Comparison of ENCODE assay signal across 25 cellular contexts in the genomic region with DNA sequence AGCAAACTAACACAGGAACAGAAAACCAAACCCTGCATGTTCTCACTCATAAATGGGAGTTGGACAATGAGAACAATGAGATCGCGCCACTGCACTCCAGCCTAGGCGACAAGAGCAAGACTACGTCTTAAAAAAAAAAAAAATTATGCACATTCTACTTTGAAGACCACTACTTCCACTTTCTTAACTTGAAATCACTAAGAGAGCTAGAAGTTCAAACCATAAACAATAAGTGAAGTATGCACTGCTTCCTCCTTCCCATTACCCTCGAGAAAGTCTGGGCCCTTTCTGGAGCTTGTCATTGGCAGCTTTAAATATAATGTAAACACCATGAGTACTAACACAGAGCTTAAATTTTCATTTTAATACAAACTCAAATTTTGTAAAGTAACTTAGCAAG.
"Had no signal": no experiment of that assay in that cellular context is flagged by ENCODE, and none has a peak within 500 bp of the region (broad histone marks: within the 10 kb centered on the region; RNA-seq: fewer than 3 reads in every experiment).

No MANE protein-coding gene starts in this region.

- H3K27me3 ChIP-seq: adrenal gland, gastroesophageal sphincter, heart left ventricle, sigmoid colon, tibial artery had no signal

- H3K27ac Mint-ChIP-seq: activated naive CD8-positive, alpha-beta T cell; activated T-helper 2 cell treated with anti-CD3 and anti-CD28 coated beads, Interferon-gamma antibody, Interleukin-2, Interleukin-4, amounts not matched to agents 10 μg/mL and 5 μg/mL and 100 μg/mL, durations not matched to agents 14 hours and 24 hours and 36 hours; naive thymus-derived CD8-positive, alpha-beta T cell; progenitor cell of endocrine pancreas; stimulated activated naive CD8-positive, alpha-beta T cell treated with anti-CD3 and anti-CD28 coated beads, Interleukin-15, Interleukin-2, amounts not matched to agents 100 ng/mL and 50 ng/mL, for 24 hours; T-helper 1 cell treated with Interleukin-12 subunit alpha and Interleukin-12 subunit beta and Interleukin-4 antibody, amounts not matched to agents 30 μg/mL and 1 μg/mL, for 36 hours had no signal

- H3K27me3 Mint-ChIP-seq: progenitor cell of endocrine pancreas had no signal

- ATAC-seq: activated T-cell treated with anti-CD3 and anti-CD28 coated beads, Interleukin-2, amount 50 U/mL, for 4 hours; gastroesophageal sphincter; heart left ventricle; naive thymus-derived CD8-positive, alpha-beta T cell had no signal

- H3K9me3 ChIP-seq: adrenal gland, gastroesophageal sphincter, heart left ventricle, sigmoid colon, tibial artery had no signal

- H3K4me3 Mint-ChIP-seq: activated naive CD8-positive, alpha-beta T cell; activated T-cell treated with anti-CD3 and anti-CD28 coated beads, Interleukin-2, amount 50 U/mL, for 4 hours; naive thymus-derived CD8-positive, alpha-beta T cell; stimulated activated naive CD8-positive, alpha-beta T cell treated with anti-CD3 and anti-CD28 coated beads, Interleukin-15, Interleukin-2, amounts not matched to agents 100 ng/mL and 50 ng/mL, for 24 hours; T-helper 1 cell treated with Interleukin-12 subunit alpha and Interleukin-12 subunit beta and Interleukin-4 antibody, amounts not matched to agents 30 μg/mL and 1 μg/mL, for 36 hours had no signal

- DNase-seq: activated CD4-positive, alpha-beta T cell treated with anti-CD3 and anti-CD28 coated beads for 4 hours; activated CD4-positive, alpha-beta T cell treated with anti-CD3 and anti-CD28 coated beads, Interleukin-2, amount 50 U/mL, for 48 hours; activated CD4-positive, CD25-positive, alpha-beta regulatory T cell; activated CD8-positive, alpha-beta memory T cell treated with anti-CD3 and anti-CD28 coated beads, Interleukin-2, amount 50 U/mL, for 48 hours; activated naive CD4-positive, alpha-beta T cell; activated T-cell treated with anti-CD3 and anti-CD28 coated beads, Interleukin-2, amount 50 U/mL, for 4 hours; adrenal gland; cerebellar nuclear complex; heart left ventricle; kidney; naive thymus-derived CD8-positive, alpha-beta T cell; retina; sigmoid colon; stimulated activated CD4-positive, alpha-beta T cell treated with anti-CD3 and anti-CD28 coated beads, Interleukin-15, amount 100 ng/mL, for 24 hours; substantia nigra; T1000; tibial artery had no signal

- H3K9me3 Mint-ChIP-seq: activated T-cell treated with anti-CD3 and anti-CD28 coated beads, Interleukin-2, amount 50 U/mL, for 4 hours; activated T-helper 2 cell treated with anti-CD3 and anti-CD28 coated beads, Interferon-gamma antibody, Interleukin-2, Interleukin-4, amounts not matched to agents 10 μg/mL and 5 μg/mL and 100 μg/mL, durations not matched to agents 14 hours and 24 hours and 36 hours; naive thymus-derived CD8-positive, alpha-beta T cell; stimulated activated naive CD8-positive, alpha-beta T cell treated with anti-CD3 and anti-CD28 coated beads, Interleukin-15, Interleukin-2, amounts not matched to agents 100 ng/mL and 50 ng/mL, for 24 hours; T-helper 1 cell treated with Interleukin-12 subunit alpha and Interleukin-12 subunit beta and Interleukin-4 antibody, amounts not matched to agents 30 μg/mL and 1 μg/mL, for 36 hours had no signal

- H3K4me3 ChIP-seq: adrenal gland, coronary artery, gastroesophageal sphincter, heart left ventricle, sigmoid colon, smooth muscle cell, tibial artery had no signal
